Comparison of ENCODE assay signal across 17 cellular contexts in genomic region chr22:42428025-42428424, GRCh38. TPM values are rescaled to one million over a fixed set of nuclear protein-coding genes. Genes with fewer than 3 reads are reported as not detected.
DNase-seq lines count a peak whose midpoint lies in the region; TF ChIP-seq lines count a peak whose summit lies in the region.
"Had no signal": no experiment of that assay in that cellular context is flagged by ENCODE, and none has a peak within 500 bp of the region (broad histone marks: within the 10 kb centered on the region; RNA-seq: fewer than 3 reads in every experiment).

No MANE protein-coding gene starts in this region.

- H3K4me1 ChIP-seq in BLaER1: peaks cover 80% of the 10 kb centered on the region
- peaks cover 0 to 20% (median 4%) of the 10 kb centered on the region in 4 donors for H3K4me1 ChIP-seq in tibial artery
- H3K4me1 ChIP-seq: HAP-1 had no signal

- H3K36me3 Mint-ChIP-seq in brain (no peaks in the 10 kb centered on the region), nephron (ENCODE audit: low read depth) (no peaks in the 10 kb centered on the region)
- H3K36me3 Mint-ChIP-seq: CD4-positive, alpha-beta memory T cell had no signal

- H3K4me3 Mint-ChIP-seq in brain (no peak overlapping the region), nephron (no peak overlapping the region)
- H3K4me3 Mint-ChIP-seq: CD4-positive, alpha-beta memory T cell; HFFc6 had no signal

- H3K4me3 ChIP-seq in BLaER1 (no peak overlapping the region), H7 (ENCODE audit: insufficient read depth, low read depth, low read length) (no peak overlapping the region), tibial artery (no peak overlapping the region)
- H3K4me3 ChIP-seq: HAP-1 had no signal

- H3K27me3 Mint-ChIP-seq in brain (peaks cover 20% of the 10 kb centered on the region), nephron (ENCODE audit: low read depth) (peaks cover 39% of the 10 kb centered on the region)

- intact Hi-C loops in tibial artery (cut with DNase I; ENCODE audit: low total_unique reads): no loop called here

- H3K36me3 ChIP-seq in BLaER1: no peaks in the 10 kb centered on the region
- H3K36me3 ChIP-seq in H7 (replicated peaks; ENCODE audit: control insufficient read depth, insufficient read depth, low read length): no peaks in the 10 kb centered on the region
- H3K36me3 ChIP-seq in tibial artery: no peaks in the 10 kb centered on the region
- H3K36me3 ChIP-seq: HAP-1 had no signal

- no peaks in the 10 kb centered on the region for H3K27me3 ChIP-seq in BLaER1
- peaks cover 3% of the 10 kb centered on the region; the same call in 1 of the 2 replicates for H3K27me3 ChIP-seq in H7 (ENCODE audit: control insufficient read depth, insufficient read depth, low read length)
- peaks cover 0 to 72% of the 10 kb centered on the region in 2 donors for H3K27me3 ChIP-seq in tibial artery

- DNase-seq in H7 (peak; percentile 73), DMS153 (lab: John Stamatoyannopoulos, UW) (no peak), tibial artery (no peak), NCI-H1694 (lab: John Stamatoyannopoulos, UW) (no peak)
- no peak for DNase-seq in activated CD4-positive, alpha-beta T cell treated with anti-CD3 and anti-CD28 coated beads for 4 hours
- DNase-seq: 8988T; AML-193; C1 segment of cervical spinal cord; CD4-positive, alpha-beta memory T cell; DMS53; GF-D8; HFFc6 had no signal

- H3K27ac Mint-ChIP-seq in brain: peak overlapping the region in 3 of 5 experiments; percentile 28 to 72 (median 46)
- peak overlapping the region in 2 of 3 experiments; percentile 5 to 21 for H3K27ac Mint-ChIP-seq in nephron
- H3K27ac Mint-ChIP-seq: HFFc6 had no signal

- H3K4me2 ChIP-seq in BLaER1: peak overlapping the region; percentile 60

- H3K9ac ChIP-seq in BLaER1: no peak overlapping the region

- peaks cover 53% of the 10 kb centered on the region for H3K4me1 Mint-ChIP-seq in brain
- H3K4me1 Mint-ChIP-seq in nephron: peaks cover 41% of the 10 kb centered on the region
- H3K4me1 Mint-ChIP-seq: CD4-positive, alpha-beta memory T cell had no signal

- H3K9me3 Mint-ChIP-seq in brain: peaks cover 0 to 3% (median 0%) of the 10 kb centered on the region in 5 experiments
- no peaks in the 10 kb centered on the region for H3K9me3 Mint-ChIP-seq in nephron
- H3K9me3 Mint-ChIP-seq: HFFc6 had no signal

- peak overlapping the region; percentile 13; the same call in 1 of the 2 replicates for H3K27ac ChIP-seq in BLaER1
- H3K27ac ChIP-seq in tibial artery: no peak overlapping the region

- TF ChIP-seq CTCF in brain (conservative IDR thresholded peaks at IDR 0.05) (no peak), nephron (IDR thresholded peaks at IDR 0.05; ENCODE audit: unreplicated experiment in 3 of 3) (no peak), tibial artery (IDR thresholded peaks at IDR 0.05) (no peak)

- H4K20me1 ChIP-seq in BLaER1: no peaks in the 10 kb centered on the region

- H3K9me3 ChIP-seq in BLaER1: no peaks in the 10 kb centered on the region
- no peaks in the 10 kb centered on the region for H3K9me3 ChIP-seq in tibial artery
- H3K9me3 ChIP-seq: HAP-1 had no signal

RNA-seq across cellular contexts. Expression of gene NFAM1, which starts 4.2 kb away (rescaled TPM):
- 0.48 and 0.69 TPM in 2 replicates for total RNA-seq in H7 (2014; rRNA removed; shearing (Covaris generic))
- polyA plus RNA-seq in brain (ENCODE audit: insufficient read depth, low read depth, low replicate concordance): 1.4 TPM
- total RNA-seq: HepG2, HFFc6 had no signal
